Comparison of ENCODE assay signal across 1 cellular context in genomic region chr6:125703882-125704281, GRCh38. TPM values are rescaled to one million over a fixed set of nuclear protein-coding genes. Genes with fewer than 3 reads are reported as not detected.
"Had no signal": no experiment of that assay in that cellular context is flagged by ENCODE, and none has a peak within 500 bp of the region (broad histone marks: within the 10 kb centered on the region; RNA-seq: fewer than 3 reads in every experiment).

No MANE protein-coding gene starts in this region.

RNA-seq across cellular contexts. Expression of gene HEY2, which starts 45.5 kb away (rescaled TPM):
- total RNA-seq: GM23248 had no signal
- polyA plus RNA-seq: GM23248 had no signal
